Comparison of ENCODE assay signal across 30 cellular contexts in genomic region chr12:42978718-42979117, GRCh38.
"Had no signal": no experiment of that assay in that cellular context is flagged by ENCODE, and none has a peak within 500 bp of the region (broad histone marks: within the 10 kb centered on the region; RNA-seq: fewer than 3 reads in every experiment).

No MANE protein-coding gene starts in this region.

- H3K36me3 Mint-ChIP-seq: activated CD8-positive, alpha-beta memory T cell treated with anti-CD3 and anti-CD28 coated beads, Interleukin-2, amount 10 ng/mL, durations not matched to agents 7 days and 5 days; activated naive CD4-positive, alpha-beta T cell treated with anti-CD3 and anti-CD28 coated beads, Interleukin-2, amount 10 ng/mL, durations not matched to agents 7 days and 5 days; activated naive CD8-positive, alpha-beta T cell had no signal

- H3K4me3 ChIP-seq: MG63, Peyer's patch, SJSA1 had no signal

- H3K9me3 Mint-ChIP-seq: activated naive CD8-positive, alpha-beta T cell treated with anti-CD3 and anti-CD28 coated beads, Interleukin-2, amount 50 U/mL, for 24 hours had no signal

- H3K4me1 ChIP-seq: Peyer's patch had no signal

- H3K27me3 ChIP-seq: MG63, Peyer's patch, SJSA1 had no signal

- H3K27me3 Mint-ChIP-seq: activated CD4-positive, alpha-beta memory T cell treated with anti-CD3 and anti-CD28 coated beads, Interleukin-2, amount 10 ng/mL, durations not matched to agents 7 days and 5 days; activated CD8-positive, alpha-beta memory T cell treated with anti-CD3 and anti-CD28 coated beads, Interleukin-2, amount 10 ng/mL, durations not matched to agents 7 days and 5 days; activated naive CD4-positive, alpha-beta T cell treated with anti-CD3 and anti-CD28 coated beads, Interleukin-2, amount 10 ng/mL, durations not matched to agents 7 days and 5 days; activated naive CD8-positive, alpha-beta T cell; activated naive CD8-positive, alpha-beta T cell treated with anti-CD3 and anti-CD28 coated beads, Interleukin-2, amount 50 U/mL, for 24 hours had no signal

- DNase-seq: activated CD4-positive, alpha-beta memory T cell treated with anti-CD3 and anti-CD28 coated beads, Interleukin-2, amount 10 ng/mL, durations not matched to agents 7 days and 5 days; activated CD4-positive, alpha-beta T cell treated with anti-CD3 and anti-CD28 coated beads for 1 hour; activated CD4-positive, alpha-beta T cell treated with anti-CD3 and anti-CD28 coated beads for 48 hours; activated CD4-positive, CD25-positive, alpha-beta regulatory T cell; activated CD8-positive, alpha-beta memory T cell treated with anti-CD3 and anti-CD28 coated beads for 24 hours; activated CD8-positive, alpha-beta memory T cell treated with anti-CD3 and anti-CD28 coated beads, Interleukin-2, amount 10 ng/mL, durations not matched to agents 7 days and 5 days; activated CD8-positive, alpha-beta memory T cell treated with anti-CD3 and anti-CD28 coated beads, Interleukin-2, amount 50 U/mL, for 48 hours; activated effector memory CD4-positive, alpha-beta T cell treated with Interleukin-2 at 50 U/mL for 16 hours; activated naive CD4-positive, alpha-beta T cell treated with anti-CD3 and anti-CD28 coated beads, Interleukin-2, amount 10 ng/mL, durations not matched to agents 7 days and 5 days; activated naive CD8-positive, alpha-beta T cell treated with anti-CD3 and anti-CD28 coated beads, Interleukin-2, amount 50 U/mL, for 24 hours; activated T-cell treated with anti-CD3 and anti-CD28 coated beads, Interleukin-2, amount 50 U/mL, for 48 hours; aorta; Kasumi-1; KG1; MG63; NCI-H1048; NCI-H1105 treated with DMSO at 0.1 percent for 48 hours; NCI-H1436; NCI-H1694; NCI-H1930; NCI-H345; NCI-H524 treated with DMSO at 0.1 percent for 48 hours; PC-3; Peyer's patch; RPMI8226; SHP77 treated with DMSO at 0.1 percent for 48 hours; T1000; WERI-Rb-1 had no signal

- ATAC-seq: activated CD8-positive, alpha-beta memory T cell treated with anti-CD3 and anti-CD28 coated beads, Interleukin-2, amount 10 ng/mL, durations not matched to agents 7 days and 5 days; activated naive CD8-positive, alpha-beta T cell treated with anti-CD3 and anti-CD28 coated beads, Interleukin-2, amount 50 U/mL, for 24 hours; PC-3 had no signal

- H3K27ac Mint-ChIP-seq: activated CD4-positive, alpha-beta memory T cell treated with anti-CD3 and anti-CD28 coated beads, Interleukin-2, amount 10 ng/mL, durations not matched to agents 7 days and 5 days; activated CD8-positive, alpha-beta memory T cell treated with anti-CD3 and anti-CD28 coated beads, Interleukin-2, amount 10 ng/mL, durations not matched to agents 7 days and 5 days; activated naive CD4-positive, alpha-beta T cell treated with anti-CD3 and anti-CD28 coated beads, Interleukin-2, amount 10 ng/mL, durations not matched to agents 7 days and 5 days; activated naive CD8-positive, alpha-beta T cell; activated naive CD8-positive, alpha-beta T cell treated with anti-CD3 and anti-CD28 coated beads, Interleukin-2, amount 50 U/mL, for 24 hours had no signal

- H3K27ac ChIP-seq: Peyer's patch, SJSA1, WERI-Rb-1 had no signal

- H3K4me1 Mint-ChIP-seq: activated CD4-positive, alpha-beta memory T cell treated with anti-CD3 and anti-CD28 coated beads, Interleukin-2, amount 10 ng/mL, durations not matched to agents 7 days and 5 days; activated CD8-positive, alpha-beta memory T cell treated with anti-CD3 and anti-CD28 coated beads, Interleukin-2, amount 10 ng/mL, durations not matched to agents 7 days and 5 days; activated naive CD4-positive, alpha-beta T cell treated with anti-CD3 and anti-CD28 coated beads, Interleukin-2, amount 10 ng/mL, durations not matched to agents 7 days and 5 days; activated naive CD8-positive, alpha-beta T cell treated with anti-CD3 and anti-CD28 coated beads, Interleukin-2, amount 50 U/mL, for 24 hours had no signal

- H3K36me3 ChIP-seq: MG63, Peyer's patch, SJSA1, WERI-Rb-1 had no signal

- H3K4me3 Mint-ChIP-seq: activated CD4-positive, alpha-beta memory T cell treated with anti-CD3 and anti-CD28 coated beads, Interleukin-2, amount 10 ng/mL, durations not matched to agents 7 days and 5 days; activated CD8-positive, alpha-beta memory T cell treated with anti-CD3 and anti-CD28 coated beads, Interleukin-2, amount 10 ng/mL, durations not matched to agents 7 days and 5 days; activated naive CD4-positive, alpha-beta T cell treated with anti-CD3 and anti-CD28 coated beads, Interleukin-2, amount 10 ng/mL, durations not matched to agents 7 days and 5 days; activated naive CD8-positive, alpha-beta T cell; activated naive CD8-positive, alpha-beta T cell treated with anti-CD3 and anti-CD28 coated beads, Interleukin-2, amount 50 U/mL, for 24 hours had no signal

- H3K9me3 ChIP-seq: MG63, Peyer's patch, SJSA1 had no signal
